9 cellular contexts compared by ENCODE assay signal in genomic region chr3:179464296-179465092, GRCh38. TPM values are rescaled to one million over a fixed set of nuclear protein-coding genes. Genes with fewer than 3 reads are reported as not detected.
DNase-seq lines count a peak whose midpoint lies in the region; ATAC-seq and TF ChIP-seq lines count a peak whose summit lies in the region.
"Had no signal": no experiment of that assay in that cellular context is flagged by ENCODE, and none has a peak within 500 bp of the region (broad histone marks: within the 10 kb centered on the region; RNA-seq: fewer than 3 reads in every experiment).

No MANE protein-coding gene starts in this region.

- intact Hi-C loops in CD14-positive monocyte (cut with micrococcal nuclease) = no loop called here

- H3K4me1 ChIP-seq in foreskin keratinocyte = peaks cover 3% of the 10 kb centered on the region

- peak overlapping the region in 3 of 7 donors; percentile 17 to 63 (median 20) for H3K27ac Mint-ChIP-seq in CD14-positive monocyte
- no peak overlapping the region for H3K27ac Mint-ChIP-seq in mesothelial cell of epicardium

- H3K4me1 Mint-ChIP-seq in CD14-positive monocyte (peaks cover 21% of the 10 kb centered on the region), mesothelial cell of epicardium (peaks cover 3% of the 10 kb centered on the region)

- H3K27me3 Mint-ChIP-seq in CD14-positive monocyte (ENCODE audit: low read depth in 3 of 3) (peaks cover 0 to 2% (median 0%) of the 10 kb centered on the region in 3 donors), mesothelial cell of epicardium (ENCODE audit: low read depth) (peaks cover 6% of the 10 kb centered on the region)

- H3K9me3 Mint-ChIP-seq in CD14-positive monocyte (no peaks in the 10 kb centered on the region), mesothelial cell of epicardium (no peaks in the 10 kb centered on the region)

- no peak overlapping the region for H3K27ac ChIP-seq in foreskin keratinocyte

- no peaks in the 10 kb centered on the region for H3K27me3 ChIP-seq in foreskin keratinocyte

- DNase-seq in CD14-positive monocyte (ENCODE audit: low spot score) (no peak), NCI-H146 (lab: John Stamatoyannopoulos, UW) (peak; percentile 94), foreskin keratinocyte (peak in 1 of 2 donors; percentile 37), NCI-H1092 (lab: John Stamatoyannopoulos, UW) (no peak), occipital lobe (lab: John Stamatoyannopoulos, UW) (no peak), mesothelial cell of epicardium (ENCODE audit: low spot score in 2 of 2, unreplicated experiment in 2 of 2) (no peak)
- DNase-seq: stimulated activated CD4-positive, alpha-beta T cell treated with anti-CD3 and anti-CD28 coated beads, Interleukin-4, amount 100 ng/mL, for 4 hours had no signal

- peak overlapping the region; percentile 72 to 87 for H3K4me3 Mint-ChIP-seq in CD14-positive monocyte
- H3K4me3 Mint-ChIP-seq in mesothelial cell of epicardium = no peak overlapping the region

- ATAC-seq in GM21360 (IDR thresholded peaks at IDR 0.05; ENCODE audit: unreplicated experiment) (peak; percentile 66), foreskin keratinocyte (peak; percentile 79), HG03139 (IDR thresholded peaks at IDR 0.05; ENCODE audit: unreplicated experiment) (no peak)

- TF ChIP-seq CTCF in CD14-positive monocyte (IDR thresholded peaks at IDR 0.05) (no peak), foreskin keratinocyte (conservative IDR thresholded peaks at IDR 0.05) (no peak), mesothelial cell of epicardium (IDR thresholded peaks at IDR 0.05; ENCODE audit: unreplicated experiment) (no peak)

- no peaks in the 10 kb centered on the region for H3K36me3 Mint-ChIP-seq in CD14-positive monocyte
- no peaks in the 10 kb centered on the region for H3K36me3 Mint-ChIP-seq in mesothelial cell of epicardium

RNA-seq across cellular contexts. Expression of gene GNB4, which starts 13.2 kb away (rescaled TPM):
- polyA plus RNA-seq in CD14-positive monocyte (10 to 100 TPM; 63.5 to 65.1 TPM), foreskin keratinocyte (6.7 and 8.6 TPM in 2 replicates)
- total RNA-seq in foreskin keratinocyte (30.7 and 32.9 TPM in 2 replicates), occipital lobe (177 TPM), mesothelial cell of epicardium (18.7 to 19.1 TPM (median 19.1 TPM) in 3 replicates)
